Comparison of ENCODE assay signal across 30 cellular contexts in genomic region chr2:28780496-28780895, GRCh38. TPM values are rescaled to one million over a fixed set of nuclear protein-coding genes. Genes with fewer than 3 reads are reported as not detected.
A peak's percentile ranks its signal among the peaks of the same experiment; 100 is the strongest.
DNase-seq lines count a peak whose midpoint lies in the region; ATAC-seq and TF ChIP-seq lines count a peak whose summit lies in the region.
"Had no signal": no experiment of that assay in that cellular context is flagged by ENCODE, and none has a peak within 500 bp of the region (broad histone marks: within the 10 kb centered on the region; RNA-seq: fewer than 3 reads in every experiment).

No MANE protein-coding gene starts in this region.

- no peaks in the 10 kb centered on the region for H3K9me3 Mint-ChIP-seq in chondrocyte (ENCODE audit: low read depth)
- H3K9me3 Mint-ChIP-seq: immature natural killer cell, neural progenitor cell had no signal

- H3K27me3 Mint-ChIP-seq in chondrocyte (ENCODE audit: low read depth), result no peaks in the 10 kb centered on the region

- no peak for TF ChIP-seq CTCF in cardiac muscle cell (IDR thresholded peaks at IDR 0.05; ENCODE audit: low read depth, low read length)
- TF ChIP-seq CTCF in chondrocyte (IDR thresholded peaks at IDR 0.05), result no peak
- no peak for TF ChIP-seq CTCF in thoracic aorta (IDR thresholded peaks at IDR 0.05)

- peaks cover 28% of the 10 kb centered on the region for H3K4me1 Mint-ChIP-seq in chondrocyte (ENCODE audit: low read depth)
- H3K4me1 Mint-ChIP-seq: neural progenitor cell had no signal

- H3K36me3 ChIP-seq in cardiac muscle cell (peaks cover 73% of the 10 kb centered on the region), thoracic aorta (peaks cover 48% of the 10 kb centered on the region)

- peak overlapping the region; percentile 41 for H3K27ac ChIP-seq in cardiac muscle cell
- no peak overlapping the region for H3K27ac ChIP-seq in right cardiac atrium (ENCODE audit: low read length)
- H3K27ac ChIP-seq in thoracic aorta, result peak overlapping the region; percentile 13 to 16
- H3K27ac ChIP-seq: neural progenitor cell, upper lobe of right lung, WERI-Rb-1 had no signal

- H3K4me3 Mint-ChIP-seq in chondrocyte (ENCODE audit: unreplicated experiment), result no peak overlapping the region
- H3K4me3 Mint-ChIP-seq: immature natural killer cell, neural progenitor cell had no signal

- H3K4me1 ChIP-seq in cardiac muscle cell (ENCODE audit: low read depth) (peaks cover 10% of the 10 kb centered on the region), right cardiac atrium (ENCODE audit: control insufficient read depth, insufficient read depth, low read length) (peaks cover 6% of the 10 kb centered on the region), thoracic aorta (ENCODE audit: control insufficient read depth in 1 of 2, low read depth in 2 of 2) (peaks cover 18 to 69% of the 10 kb centered on the region in 2 donors)
- H3K4me1 ChIP-seq: BE2C, HAP-1, neural progenitor cell had no signal

- 93% methylated on average over 2 of the region's 2 CpGs for WGBS in right cardiac atrium

- H3K36me3 Mint-ChIP-seq in chondrocyte (ENCODE audit: low read depth), result peaks cover 44% of the 10 kb centered on the region

- H3K9me3 ChIP-seq in cardiac muscle cell (ENCODE audit: low read depth), result no peaks in the 10 kb centered on the region
- no peaks in the 10 kb centered on the region for H3K9me3 ChIP-seq in right cardiac atrium (ENCODE audit: control insufficient read depth, low read length)
- H3K9me3 ChIP-seq in thoracic aorta, result no peaks in the 10 kb centered on the region
- H3K9me3 ChIP-seq: BE2C, HAP-1, upper lobe of right lung had no signal

- no peak overlapping the region for H3K4me3 ChIP-seq in cardiac muscle cell
- no peak overlapping the region for H3K4me3 ChIP-seq in right cardiac atrium (ENCODE audit: low read length)
- no peak overlapping the region for H3K4me3 ChIP-seq in thoracic aorta
- H3K4me3 ChIP-seq: HAP-1, neural progenitor cell, upper lobe of right lung had no signal

- intact Hi-C loops in right cardiac atrium (cut with DNase I), result no loop called here

- H3K27me3 ChIP-seq in cardiac muscle cell, result no peaks in the 10 kb centered on the region
- no peaks in the 10 kb centered on the region for H3K27me3 ChIP-seq in right cardiac atrium (ENCODE audit: control insufficient read depth, insufficient read depth)
- no peaks in the 10 kb centered on the region for H3K27me3 ChIP-seq in thoracic aorta (replicated peaks; ENCODE audit: insufficient read depth)
- H3K27me3 ChIP-seq: BE2C, neural progenitor cell, upper lobe of right lung had no signal

- DNase-seq in NCI-H510A treated with DMSO at 0.1 percent for 48 hours (lab: John Stamatoyannopoulos, UW) (peak; percentile 8), NCI-H510A (lab: John Stamatoyannopoulos, UW) (no peak), cardiac muscle cell (ENCODE audit: low read depth in 1 of 2, low spot score in 1 of 2) (no peak), right cardiac atrium (no peak), chondrocyte (ENCODE audit: low spot score) (no peak), thoracic aorta (ENCODE audit: low spot score) (no peak), LoVo (ENCODE audit: low spot score) (no peak)
- DNase-seq: activated CD4-positive, alpha-beta T cell treated with anti-CD3 and anti-CD28 coated beads, Interleukin-2, amount 50 U/mL, for 48 hours; activated CD8-positive, alpha-beta memory T cell treated with anti-CD3 and anti-CD28 coated beads, Interleukin-2, amount 50 U/mL, for 48 hours; activated effector memory CD4-positive, alpha-beta T cell treated with anti-CD3 and anti-CD28 coated beads, Interleukin-2, amount 50 U/mL, for 16 hours; anterior cingulate cortex; BE2C; hypothalamus; immature natural killer cell; IMR-90; left colon; NCI-H1092 treated with DMSO at 0.1 percent for 48 hours; NCI-H2171; NCI-H526 treated with DMSO at 0.1 percent for 48 hours; posterior cingulate gyrus; SIG-M5; stimulated activated CD4-positive, alpha-beta T cell treated with anti-CD3 and anti-CD28 coated beads, Interleukin-12 subunit alpha, Interleukin-12 subunit beta, amount 100 ng/mL, for 4 hours; stimulated activated CD4-positive, alpha-beta T cell treated with anti-CD3 and anti-CD28 coated beads, Interleukin-4, amount 100 ng/mL, for 1 hour; T1000; upper lobe of right lung; WERI-Rb-1 had no signal

- peak overlapping the region; percentile 41 for H3K27ac Mint-ChIP-seq in chondrocyte (ENCODE audit: unreplicated experiment)
- H3K27ac Mint-ChIP-seq: neural progenitor cell had no signal

- ATAC-seq in right cardiac atrium (no peak), thoracic aorta (ENCODE audit: insufficient number of reproducible peaks, low FRiP score, low read depth) (no peak), GM18517 (IDR thresholded peaks at IDR 0.05; ENCODE audit: unreplicated experiment) (no peak)
- ATAC-seq: left colon, sciatic nerve, upper lobe of right lung had no signal

RNA-seq across cellular contexts. Expression of gene PPP1CB, which starts 28.9 kb away (rescaled TPM):
- total RNA-seq in cardiac muscle cell, result 131 and 161 TPM in 2 replicates
- polyA plus RNA-seq in cardiac muscle cell, result 140 and 198 TPM in 2 replicates
- total RNA-seq in right cardiac atrium, result 100 to 1,000 TPM; 368 to 417 (median 381) TPM
- polyA plus RNA-seq in right cardiac atrium, result 126 TPM
- total RNA-seq in chondrocyte, result 440 to 474 TPM (median 447 TPM) in 3 replicates
- 100 to 1,000 TPM; 326 to 585 TPM for total RNA-seq in thoracic aorta

RNA-seq across cellular contexts. Expression of gene SPDYA, which starts 30.1 kb away (rescaled TPM):
- total RNA-seq in cardiac muscle cell, result 0.21 and 1.4 TPM in 2 replicates
- 1.3 and 2.1 TPM in 2 replicates for polyA plus RNA-seq in cardiac muscle cell
- 1 to 10 TPM in 1 of 4 donors, under 1 TPM in 1, not detected in 2; 0.56 to 1.3 TPM for total RNA-seq in right cardiac atrium
- 0.27 TPM for polyA plus RNA-seq in right cardiac atrium
- 1.6 to 3.4 TPM (median 1.6 TPM) in 3 replicates for total RNA-seq in chondrocyte
- 1 to 10 TPM; 3.0 to 5.3 TPM for total RNA-seq in thoracic aorta
- total RNA-seq: IMR-90 had no signal
- polyA plus RNA-seq: immature natural killer cell, IMR-90 had no signal
